ENCODE assay signal across 1 cellular context in genomic region chr6:87731080-87731479, GRCh38.
TF ChIP-seq lines count a peak whose summit lies in the region.

No MANE protein-coding gene starts in this region.

TF ChIP-seq in GM12878, 131 proteins besides CTCF, POLR2A, EP300 and RAD21 (continued from another document):
- TF ChIP-seq, protein P1, sequence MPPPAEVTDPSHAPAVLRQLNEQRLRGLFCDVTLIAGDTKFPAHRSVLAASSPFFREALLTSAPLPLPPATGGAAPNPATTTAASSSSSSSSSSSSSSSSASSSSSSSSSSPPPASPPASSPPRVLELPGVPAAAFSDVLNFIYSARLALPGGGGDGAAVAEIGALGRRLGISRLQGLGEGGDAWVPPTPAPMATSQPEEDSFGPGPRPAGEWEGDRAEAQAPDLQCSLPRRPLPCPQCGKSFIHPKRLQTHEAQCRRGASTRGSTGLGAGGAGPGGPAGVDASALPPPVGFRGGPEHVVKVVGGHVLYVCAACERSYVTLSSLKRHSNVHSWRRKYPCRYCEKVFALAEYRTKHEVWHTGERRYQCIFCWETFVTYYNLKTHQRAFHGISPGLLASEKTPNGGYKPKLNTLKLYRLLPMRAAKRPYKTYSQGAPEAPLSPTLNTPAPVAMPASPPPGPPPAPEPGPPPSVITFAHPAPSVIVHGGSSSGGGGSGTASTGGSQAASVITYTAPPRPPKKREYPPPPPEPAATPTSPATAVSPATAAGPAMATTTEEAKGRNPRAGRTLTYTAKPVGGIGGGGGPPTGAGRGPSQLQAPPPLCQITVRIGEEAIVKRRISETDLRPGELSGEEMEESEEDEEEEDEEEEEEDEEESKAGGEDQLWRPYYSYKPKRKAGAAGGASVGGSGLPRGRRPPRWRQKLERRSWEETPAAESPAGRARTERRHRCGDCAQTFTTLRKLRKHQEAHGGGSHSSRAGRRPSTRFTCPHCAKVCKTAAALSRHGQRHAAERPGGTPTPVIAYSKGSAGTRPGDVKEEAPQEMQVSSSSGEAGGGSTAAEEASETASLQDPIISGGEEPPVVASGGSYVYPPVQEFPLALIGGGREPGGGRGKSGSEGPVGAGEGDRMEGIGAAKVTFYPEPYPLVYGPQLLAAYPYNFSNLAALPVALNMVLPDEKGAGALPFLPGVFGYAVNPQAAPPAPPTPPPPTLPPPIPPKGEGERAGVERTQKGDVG (CRISPR knock-in tag; IDR thresholded peaks at IDR 0.05) = no peak
- TF ChIP-seq HDAC2 (IDR thresholded peaks at IDR 0.05) = no peak
- no peak for TF ChIP-seq SREBF2 (IDR thresholded peaks at IDR 0.05; ENCODE audit: low read length)
- TF ChIP-seq NRF1 (conservative IDR thresholded peaks at IDR 0.05; ENCODE audit: low read depth, low read length) = no peak
- no peak for TF ChIP-seq TAF1 (IDR thresholded peaks at IDR 0.05; ENCODE audit: borderline replicate concordance, low read depth, low read length)
- TF ChIP-seq RCOR1 (conservative IDR thresholded peaks at IDR 0.05; ENCODE audit: low read depth, low read length) = no peak
- TF ChIP-seq MTA2 (IDR thresholded peaks at IDR 0.05; ENCODE audit: low read depth) = no peak
- no peak for TF ChIP-seq E2F4 (IDR thresholded peaks at IDR 0.05; ENCODE audit: low read depth, low read length)
- no peak for TF ChIP-seq NR2F1 (conservative IDR thresholded peaks at IDR 0.05)
- TF ChIP-seq, protein P2, sequence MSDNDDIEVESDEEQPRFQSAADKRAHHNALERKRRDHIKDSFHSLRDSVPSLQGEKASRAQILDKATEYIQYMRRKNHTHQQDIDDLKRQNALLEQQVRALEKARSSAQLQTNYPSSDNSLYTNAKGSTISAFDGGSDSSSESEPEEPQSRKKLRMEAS (IDR thresholded peaks at IDR 0.05; ENCODE audit: low read depth, low read length) = no peak
